In genomic region chr1:27366411-27367159, GRCh38 we compare ENCODE assay signal across 8 cellular contexts. TPM values are rescaled to one million over a fixed set of nuclear protein-coding genes. Genes with fewer than 3 reads are reported as not detected.
DNase-seq lines count a peak whose midpoint lies in the region; ATAC-seq and TF ChIP-seq lines count a peak whose summit lies in the region.

Gene MAP3K6 (minus strand): TSS chr1:27366961. CDS start chr1:27366597, 364 bp downstream.

- peaks cover 11% of the 10 kb centered on the region for H3K27me3 Mint-ChIP-seq in brain

- H3K4me2 ChIP-seq in BLaER1: peak within 1 kb of the TSS; percentile 98

- H3K36me3 Mint-ChIP-seq in brain: no peaks in the 10 kb centered on the region

- no peaks in the 10 kb centered on the region for H3K9me3 Mint-ChIP-seq in brain

- TF ChIP-seq CTCF in brain (conservative IDR thresholded peaks at IDR 0.05) (peak; percentile 24 to 28), psoas muscle (IDR thresholded peaks at IDR 0.05) (peak; percentile 53)

- H3K27me3 ChIP-seq in BLaER1: no peaks in the 10 kb centered on the region
- H3K27me3 ChIP-seq in psoas muscle (ENCODE audit: insufficient read depth in 3 of 3, low read length in 2 of 3): no peaks in the 10 kb centered on the region

- peaks cover 63% of the 10 kb centered on the region for H3K4me1 ChIP-seq in BLaER1
- H3K4me1 ChIP-seq in psoas muscle: peaks cover 17% of the 10 kb centered on the region

- 1% methylated on average over 46 to 67 of the region's 67 CpGs for WGBS in psoas muscle, 3 donors

- intact Hi-C loops in psoas muscle (cut with DNase I): loop anchor here in 1 of 2 donors (1.0 kb wide), 1 partner anchor 22 kb away; no protein-coding TSS in a partner anchor

- H3K9ac ChIP-seq in BLaER1 (peak within 1 kb of the TSS; percentile 81), SK-N-MC (ENCODE audit: insufficient read length) (peak within 1 kb of the TSS; percentile 71)

- H3K27ac ChIP-seq in BLaER1 (peak within 1 kb of the TSS; percentile 75), SK-N-MC (peak within 1 kb of the TSS; percentile 81), psoas muscle (peak within 1 kb of the TSS; percentile 86)

- H3K36me3 ChIP-seq in BLaER1 (no peaks in the 10 kb centered on the region), SK-N-MC (ENCODE audit: insufficient read depth, low read length) (no peaks in the 10 kb centered on the region), psoas muscle (ENCODE audit: insufficient read depth in 1 of 2, low read depth in 1 of 2) (peaks cover 0 to 26% of the 10 kb centered on the region in 2 donors)

- H3K4me3 Mint-ChIP-seq in brain: peak within 1 kb of the TSS; percentile 92 to 96 (median 94)

- peak within 1 kb of the TSS; percentile 76 for H3K4me3 ChIP-seq in BLaER1
- peak within 1 kb of the TSS; percentile 97 for H3K4me3 ChIP-seq in SK-N-MC
- peak within 1 kb of the TSS; percentile 72 for H3K4me3 ChIP-seq in psoas muscle

- H3K27ac Mint-ChIP-seq in brain: peak within 1 kb of the TSS; percentile 92 to 98 (median 97)

- no peaks in the 10 kb centered on the region for H4K20me1 ChIP-seq in BLaER1

- DNase-seq in M059J (ENCODE audit: low read depth) (peak; percentile 90), SK-N-MC (ENCODE audit: low read depth, low spot score) (no peak), hippocampal formation (lab: John Stamatoyannopoulos, UW) (peak; percentile 16 to 30), psoas muscle (peak; percentile 89 to 95)

- ATAC-seq in GM19455 (IDR thresholded peaks at IDR 0.05; ENCODE audit: unreplicated experiment): peak; percentile 32
- peak; percentile 72 to 81 (median 80) for ATAC-seq in psoas muscle
- no peak for ATAC-seq in HG03521 (IDR thresholded peaks at IDR 0.05; ENCODE audit: unreplicated experiment)

- no peaks in the 10 kb centered on the region for H3K9me3 ChIP-seq in BLaER1
- H3K9me3 ChIP-seq in SK-N-MC (ENCODE audit: low read depth, low read length): no peaks in the 10 kb centered on the region
- H3K9me3 ChIP-seq in psoas muscle: no peaks in the 10 kb centered on the region

- peaks cover 31% of the 10 kb centered on the region for H3K4me1 Mint-ChIP-seq in brain

RNA-seq across cellular contexts. Expression of gene MAP3K6, which starts in this region (rescaled TPM):
- total RNA-seq in M059J (2014; rRNA removed; shearing (Covaris generic)): 9.2 and 18.1 TPM in 2 replicates
- 6.9 TPM for polyA plus RNA-seq in brain (ENCODE audit: insufficient read depth, low read depth, low replicate concordance)
- total RNA-seq in psoas muscle: 10 to 100 TPM; 16.1 to 29.8 (median 22.8) TPM
- 10 to 100 TPM; 11.1 to 17.6 (median 12.9) TPM for polyA plus RNA-seq in psoas muscle
